11 cellular contexts compared by ENCODE assay signal in the genomic region with DNA sequence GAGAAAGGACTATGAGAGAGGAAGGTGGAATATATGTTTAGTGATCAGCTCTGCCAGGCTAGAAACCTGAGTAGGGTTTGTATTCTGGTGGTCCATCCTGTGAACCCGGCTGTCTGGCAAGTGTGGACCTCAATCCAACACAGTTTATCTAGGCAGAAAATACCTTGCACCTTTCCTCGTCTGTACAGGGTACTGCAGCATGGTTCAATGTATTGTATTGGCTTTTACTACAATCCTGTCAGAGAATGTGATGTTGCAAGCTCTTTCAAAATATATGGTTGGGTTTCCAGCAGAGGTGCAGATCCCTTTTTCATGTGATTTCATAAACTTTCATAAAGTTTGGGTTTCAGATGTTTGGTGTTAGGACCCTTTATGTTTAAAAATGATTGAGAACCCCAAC.
A peak's percentile ranks its signal among the peaks of the same experiment; 100 is the strongest.
DNase-seq lines count a peak whose midpoint lies in the region; ATAC-seq and TF ChIP-seq lines count a peak whose summit lies in the region.
"Had no signal": no experiment of that assay in that cellular context is flagged by ENCODE, and none has a peak within 500 bp of the region (broad histone marks: within the 10 kb centered on the region; RNA-seq: fewer than 3 reads in every experiment).

No MANE protein-coding gene starts in this region.

- peak overlapping the region; percentile 76 for H3K4me2 ChIP-seq in OCI-LY1 (ENCODE audit: low read length)

- peak; percentile 64 for DNase-seq in activated effector memory CD4-positive, alpha-beta T cell treated with anti-CD3 and anti-CD28 coated beads, Interleukin-2, amount 50 U/mL, for 16 hours
- no peak for DNase-seq in activated effector memory CD4-positive, alpha-beta T cell treated with Interleukin-2 at 50 U/mL for 16 hours
- DNase-seq in suprapubic skin (ENCODE audit: low spot score in 2 of 2), result no peak
- no peak for DNase-seq in AG20443 (ENCODE audit: low spot score)
- DNase-seq: activated CD4-positive, CD25-positive, alpha-beta regulatory T cell; anterior cingulate cortex; NCI-H1436 treated with DMSO at 0.1 percent for 48 hours had no signal

- H3K4me1 ChIP-seq in OCI-LY1 (ENCODE audit: insufficient read depth, low read length, severe bottlenecking) (peaks cover 88% of the 10 kb centered on the region), duodenal mucosa (ENCODE audit: control insufficient read depth in 1 of 2, insufficient read depth in 2 of 2, low read length in 2 of 2) (peaks cover 20 to 31% of the 10 kb centered on the region in 2 donors), suprapubic skin (peaks cover 60% of the 10 kb centered on the region)

- no peaks in the 10 kb centered on the region for H3K9me3 ChIP-seq in OCI-LY1 (ENCODE audit: low read length)
- no peaks in the 10 kb centered on the region for H3K9me3 ChIP-seq in duodenal mucosa (ENCODE audit: control insufficient read depth in 1 of 2, low read length in 2 of 2)
- no peaks in the 10 kb centered on the region for H3K9me3 ChIP-seq in suprapubic skin

- H3K27ac ChIP-seq in OCI-LY1 (ENCODE audit: low read depth, low read length, poor library complexity, severe bottlenecking) (peak overlapping the region; percentile 96), duodenal mucosa (ENCODE audit: low read depth, low read length) (no peak overlapping the region), suprapubic skin (no peak overlapping the region)

- H3K36me3 ChIP-seq in OCI-LY1 (ENCODE audit: insufficient read depth, low read length) (peaks cover 10% of the 10 kb centered on the region; the same call in 1 of the 2 replicates), duodenal mucosa (ENCODE audit: control insufficient read depth in 1 of 2, insufficient read depth in 2 of 2, low read length in 2 of 2) (peaks cover 7 to 17% of the 10 kb centered on the region in 2 donors), suprapubic skin (no peaks in the 10 kb centered on the region)

- TF ChIP-seq CTCF in OCI-LY1 (IDR thresholded peaks at IDR 0.05; ENCODE audit: low read length), result no peak
- TF ChIP-seq CTCF in suprapubic skin (IDR thresholded peaks at IDR 0.05), result no peak

- H3K9ac ChIP-seq in OCI-LY1 (ENCODE audit: low read length) (peak overlapping the region; percentile 72), duodenal mucosa (ENCODE audit: low read depth in 1 of 2, low read length in 2 of 2) (peak overlapping the region in 1 of 2 donors; percentile 42)

- H3F3A ChIP-seq in OCI-LY1 (ENCODE audit: insufficient read depth, low read length), result peaks cover 3% of the 10 kb centered on the region; the same call in 1 of the 2 replicates

- no peaks in the 10 kb centered on the region for H4K20me1 ChIP-seq in OCI-LY1 (ENCODE audit: insufficient read depth, low read length)

- no peak for TF ChIP-seq EP300 in suprapubic skin (IDR thresholded peaks at IDR 0.05)

- H3K4me3 ChIP-seq in OCI-LY1 (ENCODE audit: low read depth, low read length, poor library complexity, severe bottlenecking), result peak overlapping the region; percentile 64
- peak overlapping the region; percentile 25 to 48 for H3K4me3 ChIP-seq in duodenal mucosa (ENCODE audit: low read depth in 1 of 2, low read length in 2 of 2)
- peak overlapping the region; percentile 3 for H3K4me3 ChIP-seq in suprapubic skin

- peaks cover 26% of the 10 kb centered on the region for H3K79me2 ChIP-seq in OCI-LY1 (ENCODE audit: insufficient read depth, low read length)

- H3K27me3 ChIP-seq in OCI-LY1 (ENCODE audit: insufficient read depth, low read length) (no peaks in the 10 kb centered on the region), duodenal mucosa (ENCODE audit: control insufficient read depth in 1 of 2, insufficient read depth in 2 of 2, low read length in 2 of 2) (no peaks in the 10 kb centered on the region), suprapubic skin (no peaks in the 10 kb centered on the region)

- WGBS in suprapubic skin, result 84% methylated on average over 2 of the region's 2 CpGs

- H2AFZ ChIP-seq in OCI-LY1 (ENCODE audit: low read length), result no peak overlapping the region

- ATAC-seq in HG02798 (IDR thresholded peaks at IDR 0.05; ENCODE audit: poor library complexity, unreplicated experiment) (no peak), GM19463 (IDR thresholded peaks at IDR 0.05; ENCODE audit: unreplicated experiment) (no peak)

- no peak for TF ChIP-seq POLR2A in suprapubic skin (IDR thresholded peaks at IDR 0.05)

- H3K9me2 ChIP-seq in OCI-LY1 (ENCODE audit: low read depth, low read length), result no peaks in the 10 kb centered on the region

Comparison
In these comparisons a context has a peak if more than half of its experiments do, and no peak if none do; other contexts are left out.
1. H3K4me3 ChIP-seq: peak in every context shown above with its lines; median percentile 64 in OCI-LY1; 36 in duodenal mucosa; 3 in suprapubic skin.